In the genomic region with DNA sequence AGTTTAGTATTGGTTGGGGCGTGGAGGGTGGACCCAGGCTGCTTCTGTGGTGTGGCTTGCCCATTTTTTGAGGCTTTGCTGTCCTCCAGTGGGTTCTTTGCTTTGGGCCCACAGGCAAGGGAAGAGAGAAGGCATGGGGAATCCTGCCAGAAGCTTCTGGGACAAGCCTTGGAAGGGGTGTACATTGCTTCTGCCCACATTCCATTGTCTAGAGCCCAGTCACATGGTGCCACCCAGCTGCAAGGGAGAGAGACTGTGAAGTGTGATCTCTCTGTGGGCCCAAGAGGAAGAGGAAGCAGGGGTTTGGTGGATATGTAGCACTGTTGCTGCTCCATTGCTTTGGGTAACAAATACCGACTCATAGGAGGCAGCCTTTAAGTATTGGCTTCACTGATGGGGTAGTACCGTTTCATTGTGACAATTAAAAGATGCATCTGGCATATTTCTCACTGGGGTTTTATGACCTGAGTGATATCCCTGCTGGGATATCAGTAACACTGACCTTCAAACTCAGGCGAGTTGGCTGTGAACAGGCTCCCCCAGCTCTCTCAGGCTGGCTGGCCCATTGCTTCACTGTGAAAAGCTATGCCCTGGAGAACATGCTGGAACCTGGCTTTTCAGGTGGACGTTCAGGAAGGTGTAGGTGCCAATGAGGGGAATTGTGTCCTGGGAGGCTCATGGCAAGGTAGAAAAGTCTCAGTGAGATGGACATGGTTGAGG, we compare ENCODE assay signal across 14 cellular contexts.
DNase-seq lines count a peak whose midpoint lies in the region; ATAC-seq and TF ChIP-seq lines count a peak whose summit lies in the region.
"Had no signal": no experiment of that assay in that cellular context is flagged by ENCODE, and none has a peak within 500 bp of the region (broad histone marks: within the 10 kb centered on the region; RNA-seq: fewer than 3 reads in every experiment).

No MANE protein-coding gene starts in this region.

- intact Hi-C loops in sciatic nerve (cut with DNase I), result no loop called here

- DNase-seq in EL (peak; percentile 33), cardiac fibroblast (ENCODE audit: low read depth in 2 of 2) (peak; percentile 7 to 35), hippocampal formation (lab: John Stamatoyannopoulos, UW) (peak; percentile 68 to 69), sciatic nerve (ENCODE audit: low spot score) (peak; percentile 54), NOMO-1 treated with dmso at 0.1 percent for 144 hours (lab: John Stamatoyannopoulos, UW; ENCODE audit: unreplicated experiment) (no peak)
- DNase-seq in activated CD4-positive, alpha-beta T cell treated with anti-CD3 and anti-CD28 coated beads for 4 hours, result no peak
- DNase-seq: CD4-positive, alpha-beta T cell; kidney; NCI-H526 treated with DMSO at 0.1 percent for 48 hours; stimulated activated CD4-positive, alpha-beta T cell treated with anti-CD3 and anti-CD28 coated beads, Interleukin-2, amount 100 ng/mL, for 24 hours; stimulated activated naive CD4-positive, alpha-beta T cell treated with Interleukin-2 at 50 U/mL for 16 hours had no signal

- H3K4me3 ChIP-seq in cardiac fibroblast (replicated peaks in 1 of 2; ENCODE audit: low read depth in 2 of 2, low read length in 2 of 2), result no peak overlapping the region
- H3K4me3 ChIP-seq: SJSA1 had no signal

- TF ChIP-seq CTCF in cardiac fibroblast (IDR thresholded peaks at IDR 0.05; ENCODE audit: low read depth, low read length), result no peak

- ATAC-seq in sciatic nerve (peak; percentile 65), HG03457 (IDR thresholded peaks at IDR 0.05; ENCODE audit: unreplicated experiment) (no peak), HG03039 (IDR thresholded peaks at IDR 0.05; ENCODE audit: unreplicated experiment) (no peak)

Comparison
In these comparisons a context has a peak if more than half of its experiments do, and no peak if none do; other contexts are left out.
1. DNase-seq: peak in EL (single experiment), cardiac fibroblast (2 of 2), hippocampal formation (2 of 2) and sciatic nerve (single experiment); none in NOMO-1 treated with dmso at 0.1 percent for 144 hours (single experiment) and activated CD4-positive, alpha-beta T cell treated with anti-CD3 and anti-CD28 coated beads for 4 hours (0 of 2).